ENCODE assay signal across 11 cellular contexts in the genomic region with DNA sequence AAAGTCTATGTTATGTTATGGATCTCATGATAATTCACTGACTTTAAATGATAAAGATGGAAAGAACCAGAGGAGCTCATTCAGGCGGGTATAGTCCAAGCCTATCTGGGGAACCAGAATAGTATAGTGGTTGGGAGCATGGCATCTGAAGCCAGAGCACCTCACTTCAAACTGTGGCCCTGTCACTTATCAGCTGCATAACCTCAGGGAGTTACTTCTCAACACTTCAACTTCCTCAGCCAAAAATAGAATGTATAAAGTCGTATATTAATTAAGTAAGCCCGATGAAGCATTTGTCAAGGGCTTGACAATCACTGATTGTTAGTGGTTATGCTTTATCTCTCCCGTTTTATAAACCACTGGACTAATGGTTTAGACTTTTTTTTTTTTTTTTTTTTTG.
DNase-seq lines count a peak whose midpoint lies in the region; ATAC-seq and TF ChIP-seq lines count a peak whose summit lies in the region.
"Had no signal": no experiment of that assay in that cellular context is flagged by ENCODE, and none has a peak within 500 bp of the region (broad histone marks: within the 10 kb centered on the region; RNA-seq: fewer than 3 reads in every experiment).

No MANE protein-coding gene starts in this region.

- no peak for TF ChIP-seq CTCF in NB4 (IDR thresholded peaks at IDR 0.05; ENCODE audit: low read depth, low read length)
- TF ChIP-seq CTCF in glutamatergic neuron (IDR thresholded peaks at IDR 0.05; ENCODE audit: partially characterized antibody, unreplicated experiment) = no peak

- H3K27me3 Mint-ChIP-seq in activated T-cell treated with anti-CD3 and anti-CD28 coated beads, Interleukin-2, amount 50 U/mL, for 4 hours (ENCODE audit: low read depth) = no peaks in the 10 kb centered on the region
- no peaks in the 10 kb centered on the region for H3K27me3 Mint-ChIP-seq in activated T-helper 17 cell treated with anti-CD3 and anti-CD28 coated beads, Interleukin-2, amount 50 U/mL, for 72 hours
- H3K27me3 Mint-ChIP-seq in glutamatergic neuron (ENCODE audit: unreplicated experiment) = peaks cover 8% of the 10 kb centered on the region

- TF ChIP-seq POLR2A in NB4 (IDR thresholded peaks at IDR 0.05; ENCODE audit: extremely low read depth, insufficient read length) = no peak

- peak overlapping the region; percentile 49 for H3K4me3 Mint-ChIP-seq in activated T-cell treated with anti-CD3 and anti-CD28 coated beads, Interleukin-2, amount 50 U/mL, for 4 hours
- peak overlapping the region; percentile 84 for H3K4me3 Mint-ChIP-seq in activated T-helper 17 cell treated with anti-CD3 and anti-CD28 coated beads, Interleukin-2, amount 50 U/mL, for 72 hours
- peak overlapping the region; percentile 76 for H3K4me3 Mint-ChIP-seq in stimulated activated effector memory CD8-positive, alpha-beta T cell treated with anti-CD3 and anti-CD28 coated beads, Interleukin-12 subunit alpha, Interleukin-12 subunit beta, amount 100 ng/mL, for 72 hours
- no peak overlapping the region for H3K4me3 Mint-ChIP-seq in glutamatergic neuron (ENCODE audit: unreplicated experiment)

- no peak for ATAC-seq in activated T-cell treated with anti-CD3 and anti-CD28 coated beads, Interleukin-2, amount 50 U/mL, for 4 hours
- no peak for ATAC-seq in activated T-helper 17 cell treated with anti-CD3 and anti-CD28 coated beads, Interleukin-2, amount 50 U/mL, for 72 hours (replicated peaks)
- ATAC-seq in stimulated activated effector memory CD8-positive, alpha-beta T cell treated with anti-CD3 and anti-CD28 coated beads, Interleukin-12 subunit alpha, Interleukin-12 subunit beta, amount 100 ng/mL, for 72 hours = no peak

- H3K4me3 ChIP-seq in NB4 (ENCODE audit: low read depth, low read length) = no peak overlapping the region
- H3K4me3 ChIP-seq: skin epidermis had no signal

- H3K27ac Mint-ChIP-seq in activated T-helper 17 cell treated with anti-CD3 and anti-CD28 coated beads, Interleukin-2, amount 50 U/mL, for 72 hours = peak overlapping the region; percentile 40
- peak overlapping the region; percentile 74 for H3K27ac Mint-ChIP-seq in stimulated activated effector memory CD8-positive, alpha-beta T cell treated with anti-CD3 and anti-CD28 coated beads, Interleukin-12 subunit alpha, Interleukin-12 subunit beta, amount 100 ng/mL, for 72 hours
- H3K27ac Mint-ChIP-seq in glutamatergic neuron (ENCODE audit: unreplicated experiment) = no peak overlapping the region

- peaks cover 3% of the 10 kb centered on the region for H3K36me3 Mint-ChIP-seq in activated T-cell treated with anti-CD3 and anti-CD28 coated beads, Interleukin-2, amount 50 U/mL, for 4 hours (ENCODE audit: insufficient read depth)
- H3K36me3 Mint-ChIP-seq in activated T-helper 17 cell treated with anti-CD3 and anti-CD28 coated beads, Interleukin-2, amount 50 U/mL, for 72 hours (ENCODE audit: low read depth) = peaks cover 59% of the 10 kb centered on the region
- H3K36me3 Mint-ChIP-seq in stimulated activated effector memory CD8-positive, alpha-beta T cell treated with anti-CD3 and anti-CD28 coated beads, Interleukin-12 subunit alpha, Interleukin-12 subunit beta, amount 100 ng/mL, for 72 hours = peaks cover 44% of the 10 kb centered on the region
- no peaks in the 10 kb centered on the region for H3K36me3 Mint-ChIP-seq in glutamatergic neuron (ENCODE audit: unreplicated experiment)

- H3K9me3 Mint-ChIP-seq in activated T-cell treated with anti-CD3 and anti-CD28 coated beads, Interleukin-2, amount 50 U/mL, for 4 hours = no peaks in the 10 kb centered on the region
- no peaks in the 10 kb centered on the region for H3K9me3 Mint-ChIP-seq in activated T-helper 17 cell treated with anti-CD3 and anti-CD28 coated beads, Interleukin-2, amount 50 U/mL, for 72 hours
- H3K9me3 Mint-ChIP-seq in stimulated activated effector memory CD8-positive, alpha-beta T cell treated with anti-CD3 and anti-CD28 coated beads, Interleukin-12 subunit alpha, Interleukin-12 subunit beta, amount 100 ng/mL, for 72 hours = no peaks in the 10 kb centered on the region
- H3K9me3 Mint-ChIP-seq in glutamatergic neuron (ENCODE audit: unreplicated experiment) = no peaks in the 10 kb centered on the region

- H3K4me1 Mint-ChIP-seq in activated T-cell treated with anti-CD3 and anti-CD28 coated beads, Interleukin-2, amount 50 U/mL, for 4 hours (ENCODE audit: low read depth) = peaks cover 73% of the 10 kb centered on the region
- H3K4me1 Mint-ChIP-seq in activated T-helper 17 cell treated with anti-CD3 and anti-CD28 coated beads, Interleukin-2, amount 50 U/mL, for 72 hours = peaks cover 17% of the 10 kb centered on the region
- H3K4me1 Mint-ChIP-seq in stimulated activated effector memory CD8-positive, alpha-beta T cell treated with anti-CD3 and anti-CD28 coated beads, Interleukin-12 subunit alpha, Interleukin-12 subunit beta, amount 100 ng/mL, for 72 hours = peaks cover 47% of the 10 kb centered on the region
- H3K4me1 Mint-ChIP-seq in glutamatergic neuron (ENCODE audit: low read depth, unreplicated experiment) = no peaks in the 10 kb centered on the region

- DNase-seq in activated T-cell treated with anti-CD3 and anti-CD28 coated beads, Interleukin-2, amount 50 U/mL, for 4 hours = no peak
- no peak for DNase-seq in activated T-cell treated with anti-CD3 and anti-CD28 coated beads for 4 hours
- DNase-seq in NB4 (ENCODE audit: low read depth) = peak; percentile 67
- no peak for DNase-seq in stimulated activated effector memory CD8-positive, alpha-beta T cell treated with anti-CD3 and anti-CD28 coated beads, Interleukin-12 subunit alpha, Interleukin-12 subunit beta, amount 100 ng/mL, for 72 hours (ENCODE audit: low spot score in 2 of 2)
- no peak for DNase-seq in NCI-H187 (lab: John Stamatoyannopoulos, UW)
- no peak for DNase-seq in glutamatergic neuron
- DNase-seq in DMS114 treated with DMSO at 0.1 percent for 48 hours (lab: John Stamatoyannopoulos, UW; ENCODE audit: unreplicated experiment) = no peak
- DNase-seq: activated naive CD4-positive, alpha-beta T cell; NCI-H1694 treated with DMSO at 0.1 percent for 48 hours had no signal
